1 cellular context compared by ENCODE assay signal in genomic region chr3:52685705-52686691, GRCh38.
TF ChIP-seq lines count a peak whose summit lies in the region.

GNL3 (plus strand) TSS chr3:52686032; CDS start chr3:52686093, 61 bp downstream.
PBRM1 (minus strand) TSS chr3:52685913.

TF ChIP-seq in K562, 482 proteins besides CTCF, POLR2A, EP300 and RAD21 (continued from another document):
- peak in 1 of 2 experiments; percentile 99; a peak in 2 of 4 replicates for TF ChIP-seq ZNF639 (CRISPR knock-in tag; conservative IDR thresholded peaks at IDR 0.05 in 1 of 2, IDR thresholded peaks at IDR 0.05 in 1 of 2)
- TF ChIP-seq PURB (CRISPR knock-in tag; IDR thresholded peaks at IDR 0.05; ENCODE audit: low read depth): no peak
